In genomic region chr6:109008951-109009760, GRCh38 we compare ENCODE assay signal across 1 cellular context.
TF ChIP-seq lines count a peak whose summit lies in the region.

No MANE protein-coding gene starts in this region.

TF ChIP-seq in HepG2, 621 proteins besides CTCF, POLR2A, EP300 and RAD21 (continued from another document and continues in another):
- TF ChIP-seq MEIS2 (CRISPR knock-in tag; IDR thresholded peaks at IDR 0.05) (peak; percentile 73; the same call in 1 of the 2 replicates), STAT5B (CRISPR knock-in tag; IDR thresholded peaks at IDR 0.05) (no peak), UBTF (CRISPR knock-in tag; IDR thresholded peaks at IDR 0.05) (peak; percentile 96), MTA1 (CRISPR knock-in tag; IDR thresholded peaks at IDR 0.05; ENCODE audit: borderline replicate concordance) (peak; percentile 50; the same call in 1 of the 2 replicates), CBX2 (IDR thresholded peaks at IDR 0.05; ENCODE audit: low read depth, low read length) (no peak), CBX2 (CRISPR knock-in tag; IDR thresholded peaks at IDR 0.05; ENCODE audit: low read depth) (no peak), ZNF577 (CRISPR knock-in tag; IDR thresholded peaks at IDR 0.05; ENCODE audit: borderline replicate concordance, low read depth) (no peak), CBX1 (IDR thresholded peaks at IDR 0.05; ENCODE audit: low read depth) (no peak), ZNF674 (CRISPR knock-in tag; IDR thresholded peaks at IDR 0.05; ENCODE audit: low read depth) (no peak), GLMP (CRISPR knock-in tag; IDR thresholded peaks at IDR 0.05; ENCODE audit: borderline replicate concordance) (no peak), CHD2 (IDR thresholded peaks at IDR 0.05; ENCODE audit: low read depth, low read length) (no peak), ZNF687 (CRISPR knock-in tag; IDR thresholded peaks at IDR 0.05) (peak; percentile 87), KDM1A (CRISPR knock-in tag; IDR thresholded peaks at IDR 0.05) (no peak), ZFP90 (CRISPR knock-in tag; IDR thresholded peaks at IDR 0.05; ENCODE audit: borderline replicate concordance) (no peak; the same call in 1 of the 2 replicates), NCOA5 (CRISPR knock-in tag; IDR thresholded peaks at IDR 0.05) (no peak), THAP7 (CRISPR knock-in tag; IDR thresholded peaks at IDR 0.05) (no peak), CEBPZ (IDR thresholded peaks at IDR 0.05; ENCODE audit: low read length) (no peak), PCBP2 (optimal IDR thresholded peaks at IDR 0.05; ENCODE audit: low read depth, low read length, poor library complexity, severe bottlenecking) (no peak), CSRNP2 (CRISPR knock-in tag; conservative IDR thresholded peaks at IDR 0.05; ENCODE audit: low read depth) (no peak), ZNF878 (CRISPR knock-in tag; IDR thresholded peaks at IDR 0.05) (no peak), NFKB2 (CRISPR knock-in tag; IDR thresholded peaks at IDR 0.05; ENCODE audit: borderline replicate concordance) (peak; percentile 54; the same call in 1 of the 2 replicates), SRSF4 (IDR thresholded peaks at IDR 0.05; ENCODE audit: low read depth, low read length, poor library complexity, severe bottlenecking) (no peak), SCMH1 (CRISPR knock-in tag; IDR thresholded peaks at IDR 0.05; ENCODE audit: borderline replicate concordance) (no peak), ZFYVE20 (CRISPR knock-in tag; IDR thresholded peaks at IDR 0.05; ENCODE audit: borderline replicate concordance, low read depth) (peak; percentile 80; the same call in 1 of the 2 replicates), ZNF431 (CRISPR knock-in tag; IDR thresholded peaks at IDR 0.05; ENCODE audit: borderline replicate concordance, low read depth) (no peak), LCORL (IDR thresholded peaks at IDR 0.05) (no peak), LCORL (CRISPR knock-in tag; IDR thresholded peaks at IDR 0.05) (0 out of 2 replicates have a peak, but pooled peaks have one; percentile 33), TGIF2 (CRISPR knock-in tag; IDR thresholded peaks at IDR 0.05) (no peak), BATF2 (CRISPR knock-in tag; IDR thresholded peaks at IDR 0.05) (0 out of 2 replicates have a peak, but pooled peaks have one; percentile 60), ATF6 (CRISPR knock-in tag; conservative IDR thresholded peaks at IDR 0.05) (no peak), ZNF484 (CRISPR knock-in tag; IDR thresholded peaks at IDR 0.05; ENCODE audit: borderline replicate concordance, low read depth) (no peak), PHF21A (CRISPR knock-in tag; IDR thresholded peaks at IDR 0.05) (no peak), ZNF264 (CRISPR knock-in tag; IDR thresholded peaks at IDR 0.05) (no peak), MAX (IDR thresholded peaks at IDR 0.05) (peak; percentile 74), EZH2 (conservative IDR thresholded peaks at IDR 0.05; ENCODE audit: low read depth, low read length) (no peak), HNF1A (IDR thresholded peaks at IDR 0.05; ENCODE audit: low read depth) (no peak), HNF1A (CRISPR knock-in tag; IDR thresholded peaks at IDR 0.05; ENCODE audit: borderline replicate concordance) (peak; percentile 10; the same call in 1 of the 2 replicates), ZNF788 (CRISPR knock-in tag; IDR thresholded peaks at IDR 0.05; ENCODE audit: borderline replicate concordance) (peak; percentile 16; the same call in 1 of the 2 replicates), HNRNPL (IDR thresholded peaks at IDR 0.05; ENCODE audit: low read depth, low read length) (no peak)
